ENCODE assay signal across 1 cellular context in the genomic region with DNA sequence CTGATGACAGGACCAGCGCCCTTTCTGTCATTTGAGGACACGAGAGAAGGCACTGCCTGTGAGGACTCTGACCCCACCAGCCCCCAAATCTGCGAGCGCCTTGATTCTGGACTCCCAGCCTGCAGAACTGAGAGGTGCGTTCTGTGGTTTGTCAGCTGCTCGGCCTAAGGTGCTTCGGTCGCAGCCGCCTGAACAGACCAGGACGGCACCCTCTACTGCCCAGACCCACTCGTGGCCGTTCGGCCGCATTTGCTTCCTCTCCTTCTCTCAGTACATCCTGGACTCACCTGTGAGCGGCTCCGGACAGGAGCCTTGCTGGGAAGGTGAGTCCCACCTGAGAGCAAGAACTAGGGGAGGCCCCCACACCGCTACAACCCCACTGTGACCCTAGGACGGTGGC.
TF ChIP-seq lines count a peak whose summit lies in the region.

No MANE protein-coding gene starts in this region.

TF ChIP-seq in WTC11, 78 proteins besides CTCF, POLR2A, EP300 and RAD21:
- TF ChIP-seq SMAD4 (CRISPR knock-in tag; IDR thresholded peaks at IDR 0.05) = no peak
- TF ChIP-seq, protein P1, sequence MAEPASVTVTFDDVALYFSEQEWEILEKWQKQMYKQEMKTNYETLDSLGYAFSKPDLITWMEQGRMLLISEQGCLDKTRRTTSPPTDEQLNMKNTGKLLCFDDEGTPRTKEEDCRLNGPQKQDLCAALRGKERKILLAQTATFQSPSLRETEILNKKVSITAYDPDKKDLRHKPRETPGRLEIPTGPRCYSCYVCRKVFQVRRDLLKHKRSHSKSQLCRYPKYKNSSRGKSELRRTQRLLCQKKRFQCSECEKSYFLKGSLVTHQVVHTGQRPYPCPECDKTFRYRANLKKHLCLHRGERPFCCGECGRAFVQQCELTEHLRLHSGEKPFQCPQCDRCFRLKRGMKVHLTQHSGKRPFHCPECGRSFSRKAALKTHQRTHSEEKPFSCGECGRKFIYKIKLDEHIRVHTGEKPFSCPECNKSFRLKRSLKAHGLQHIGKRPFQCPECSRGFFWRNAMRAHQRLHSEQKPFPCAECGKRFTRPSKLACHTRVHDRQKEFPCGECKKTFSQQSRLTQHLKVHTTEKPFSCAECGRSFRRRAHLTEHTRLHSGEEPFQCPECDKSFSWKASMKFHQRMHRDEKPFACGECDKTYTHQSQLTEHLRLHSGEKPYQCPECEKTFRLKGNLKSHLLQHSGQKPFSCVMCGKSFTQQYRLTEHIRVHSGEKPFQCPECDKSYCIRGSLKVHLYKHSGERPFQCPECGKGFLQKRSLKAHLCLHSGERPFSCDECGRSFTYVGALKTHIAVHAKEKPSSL (CRISPR knock-in tag; conservative IDR thresholded peaks at IDR 0.05) = no peak
- TF ChIP-seq, protein P2, sequence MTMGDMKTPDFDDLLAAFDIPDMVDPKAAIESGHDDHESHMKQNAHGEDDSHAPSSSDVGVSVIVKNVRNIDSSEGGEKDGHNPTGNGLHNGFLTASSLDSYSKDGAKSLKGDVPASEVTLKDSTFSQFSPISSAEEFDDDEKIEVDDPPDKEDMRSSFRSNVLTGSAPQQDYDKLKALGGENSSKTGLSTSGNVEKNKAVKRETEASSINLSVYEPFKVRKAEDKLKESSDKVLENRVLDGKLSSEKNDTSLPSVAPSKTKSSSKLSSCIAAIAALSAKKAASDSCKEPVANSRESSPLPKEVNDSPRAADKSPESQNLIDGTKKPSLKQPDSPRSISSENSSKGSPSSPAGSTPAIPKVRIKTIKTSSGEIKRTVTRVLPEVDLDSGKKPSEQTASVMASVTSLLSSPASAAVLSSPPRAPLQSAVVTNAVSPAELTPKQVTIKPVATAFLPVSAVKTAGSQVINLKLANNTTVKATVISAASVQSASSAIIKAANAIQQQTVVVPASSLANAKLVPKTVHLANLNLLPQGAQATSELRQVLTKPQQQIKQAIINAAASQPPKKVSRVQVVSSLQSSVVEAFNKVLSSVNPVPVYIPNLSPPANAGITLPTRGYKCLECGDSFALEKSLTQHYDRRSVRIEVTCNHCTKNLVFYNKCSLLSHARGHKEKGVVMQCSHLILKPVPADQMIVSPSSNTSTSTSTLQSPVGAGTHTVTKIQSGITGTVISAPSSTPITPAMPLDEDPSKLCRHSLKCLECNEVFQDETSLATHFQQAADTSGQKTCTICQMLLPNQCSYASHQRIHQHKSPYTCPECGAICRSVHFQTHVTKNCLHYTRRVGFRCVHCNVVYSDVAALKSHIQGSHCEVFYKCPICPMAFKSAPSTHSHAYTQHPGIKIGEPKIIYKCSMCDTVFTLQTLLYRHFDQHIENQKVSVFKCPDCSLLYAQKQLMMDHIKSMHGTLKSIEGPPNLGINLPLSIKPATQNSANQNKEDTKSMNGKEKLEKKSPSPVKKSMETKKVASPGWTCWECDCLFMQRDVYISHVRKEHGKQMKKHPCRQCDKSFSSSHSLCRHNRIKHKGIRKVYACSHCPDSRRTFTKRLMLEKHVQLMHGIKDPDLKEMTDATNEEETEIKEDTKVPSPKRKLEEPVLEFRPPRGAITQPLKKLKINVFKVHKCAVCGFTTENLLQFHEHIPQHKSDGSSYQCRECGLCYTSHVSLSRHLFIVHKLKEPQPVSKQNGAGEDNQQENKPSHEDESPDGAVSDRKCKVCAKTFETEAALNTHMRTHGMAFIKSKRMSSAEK (CRISPR knock-in tag; IDR thresholded peaks at IDR 0.05; ENCODE audit: borderline replicate concordance) = no peak
- no peak for TF ChIP-seq MYBL2 (CRISPR knock-in tag; IDR thresholded peaks at IDR 0.05)
- TF ChIP-seq, protein P3, sequence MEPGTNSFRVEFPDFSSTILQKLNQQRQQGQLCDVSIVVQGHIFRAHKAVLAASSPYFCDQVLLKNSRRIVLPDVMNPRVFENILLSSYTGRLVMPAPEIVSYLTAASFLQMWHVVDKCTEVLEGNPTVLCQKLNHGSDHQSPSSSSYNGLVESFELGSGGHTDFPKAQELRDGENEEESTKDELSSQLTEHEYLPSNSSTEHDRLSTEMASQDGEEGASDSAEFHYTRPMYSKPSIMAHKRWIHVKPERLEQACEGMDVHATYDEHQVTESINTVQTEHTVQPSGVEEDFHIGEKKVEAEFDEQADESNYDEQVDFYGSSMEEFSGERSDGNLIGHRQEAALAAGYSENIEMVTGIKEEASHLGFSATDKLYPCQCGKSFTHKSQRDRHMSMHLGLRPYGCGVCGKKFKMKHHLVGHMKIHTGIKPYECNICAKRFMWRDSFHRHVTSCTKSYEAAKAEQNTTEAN (CRISPR knock-in tag; IDR thresholded peaks at IDR 0.05) = no peak
- no peak for TF ChIP-seq EMX1 (CRISPR knock-in tag; IDR thresholded peaks at IDR 0.05)
- no peak for TF ChIP-seq ZNF263 (CRISPR knock-in tag; IDR thresholded peaks at IDR 0.05; ENCODE audit: low read depth)
